ENCODE assay signal across 30 cellular contexts in genomic region chr2:199765646-199766045, GRCh38.
"Had no signal": no experiment of that assay in that cellular context is flagged by ENCODE, and none has a peak within 500 bp of the region (broad histone marks: within the 10 kb centered on the region; RNA-seq: fewer than 3 reads in every experiment).

No MANE protein-coding gene starts in this region.

- H3K36me3 ChIP-seq: neutrophil, ovary, right lobe of liver, sigmoid colon, stomach, thoracic aorta, thyroid gland, tibial nerve, upper lobe of left lung, vagina had no signal

- H3K4me1 ChIP-seq: parathyroid adenoma, psoas muscle, right lobe of liver, sigmoid colon, stomach, thyroid gland, tibial nerve, upper lobe of left lung, vagina had no signal

- H3K9me3 ChIP-seq: neutrophil, ovary, psoas muscle, right lobe of liver, sigmoid colon, stomach, thoracic aorta, thyroid gland, tibial nerve, upper lobe of left lung, vagina had no signal

- H3K9me3 Mint-ChIP-seq: nephron progenitor cell; neural crest cell; stimulated activated effector memory CD8-positive, alpha-beta T cell treated with anti-CD3 and anti-CD28 coated beads, Interleukin-12 subunit alpha, Interleukin-12 subunit beta, amount 100 ng/mL, for 72 hours had no signal

- DNase-seq: naive thymus-derived CD8-positive, alpha-beta T cell; nephron progenitor cell; nucleus accumbens; ovary; posterior cingulate gyrus; psoas muscle; right cardiac atrium; right lobe of liver; sigmoid colon; small intestine; stimulated activated CD4-positive, alpha-beta T cell treated with anti-CD3 and anti-CD28 coated beads, Interleukin-15, amount 100 ng/mL, for 24 hours; stimulated activated CD4-positive, alpha-beta T cell treated with anti-CD3 and anti-CD28 coated beads, Interleukin-2, amount 100 ng/mL, for 24 hours; stimulated activated CD4-positive, alpha-beta T cell treated with anti-CD3 and anti-CD28 coated beads, Interleukin-2, amount 100 ng/mL, for 48 hours; stimulated activated CD4-positive, alpha-beta T cell treated with anti-CD3 and anti-CD28 coated beads, Interleukin-4, amount 100 ng/mL, for 24 hours; stimulated activated naive B cell treated with anti-CD40 and anti-IgM and Interleukin-4, amounts not matched to agents 10 μg/mL and 1 μg/mL and 100 μg/mL, for 72 hours; stimulated activated naive CD4-positive, alpha-beta T cell treated with Interleukin-2 at 50 U/mL for 16 hours; stomach; thyroid gland; trophoblast cell; upper lobe of left lung had no signal

- H3K4me3 Mint-ChIP-seq: naive thymus-derived CD8-positive, alpha-beta T cell; natural killer cell treated with Interleukin-12 subunit alpha and Interleukin-12 subunit beta and Interleukin-15 and Interleukin-18, amount 100 ng/mL, for 72 hours; nephron progenitor cell; neural crest cell; stimulated activated effector memory CD8-positive, alpha-beta T cell treated with anti-CD3 and anti-CD28 coated beads, Interleukin-12 subunit alpha, Interleukin-12 subunit beta, amount 100 ng/mL, for 72 hours; stimulated activated naive B cell treated with anti-CD40 and anti-IgM and Interleukin-4, amounts not matched to agents 10 μg/mL and 1 μg/mL and 100 μg/mL, for 72 hours; stimulated activated naive CD8-positive, alpha-beta T cell treated with anti-CD3 and anti-CD28 coated beads, Interleukin-15, Interleukin-2, amounts not matched to agents 100 ng/mL and 50 ng/mL, for 24 hours had no signal

- H3K36me3 Mint-ChIP-seq: natural killer cell treated with Interleukin-12 subunit alpha and Interleukin-12 subunit beta and Interleukin-15 and Interleukin-18, amount 100 ng/mL, for 72 hours; stimulated activated effector memory CD8-positive, alpha-beta T cell treated with anti-CD3 and anti-CD28 coated beads, Interleukin-12 subunit alpha, Interleukin-12 subunit beta, amount 100 ng/mL, for 72 hours; stimulated activated naive B cell treated with anti-CD40 and anti-IgM and Interleukin-4, amounts not matched to agents 10 μg/mL and 1 μg/mL and 100 μg/mL, for 72 hours had no signal

- H3K27me3 Mint-ChIP-seq: progenitor cell of endocrine pancreas; stimulated activated naive B cell treated with anti-CD40 and anti-IgM and Interleukin-4, amounts not matched to agents 10 μg/mL and 1 μg/mL and 100 μg/mL, for 72 hours; stimulated activated naive CD8-positive, alpha-beta T cell treated with anti-CD3 and anti-CD28 coated beads, Interleukin-15, Interleukin-2, amounts not matched to agents 100 ng/mL and 50 ng/mL, for 24 hours had no signal

- H3K27me3 ChIP-seq: neutrophil, ovary, right lobe of liver, sigmoid colon, stomach, thyroid gland, tibial nerve, upper lobe of left lung, vagina had no signal

- H3K4me1 Mint-ChIP-seq: naive thymus-derived CD8-positive, alpha-beta T cell; neural crest cell; stimulated activated effector memory CD8-positive, alpha-beta T cell treated with anti-CD3 and anti-CD28 coated beads, Interleukin-12 subunit alpha, Interleukin-12 subunit beta, amount 100 ng/mL, for 72 hours; stimulated activated naive B cell treated with anti-CD40 and anti-IgM and Interleukin-4, amounts not matched to agents 10 μg/mL and 1 μg/mL and 100 μg/mL, for 72 hours had no signal

- H3K9ac ChIP-seq: parathyroid adenoma had no signal

- H3K27ac ChIP-seq: neutrophil, ovary, parathyroid adenoma, psoas muscle, right lobe of liver, sigmoid colon, stomach, thoracic aorta, thyroid gland, tibial nerve, upper lobe of left lung, vagina had no signal

- H3K4me3 ChIP-seq: ovary, psoas muscle, right lobe of liver, sigmoid colon, stomach, thoracic aorta, thyroid gland, tibial nerve, upper lobe of left lung, vagina had no signal

- H3K27ac Mint-ChIP-seq: naive thymus-derived CD8-positive, alpha-beta T cell; natural killer cell treated with Interleukin-12 subunit alpha and Interleukin-12 subunit beta and Interleukin-15 and Interleukin-18, amount 100 ng/mL, for 72 hours; nephron progenitor cell; progenitor cell of endocrine pancreas; stimulated activated effector memory CD8-positive, alpha-beta T cell treated with anti-CD3 and anti-CD28 coated beads, Interleukin-12 subunit alpha, Interleukin-12 subunit beta, amount 100 ng/mL, for 72 hours; stimulated activated naive B cell treated with anti-CD40 and anti-IgM and Interleukin-4, amounts not matched to agents 10 μg/mL and 1 μg/mL and 100 μg/mL, for 72 hours; stimulated activated naive CD8-positive, alpha-beta T cell treated with anti-CD3 and anti-CD28 coated beads, Interleukin-15, Interleukin-2, amounts not matched to agents 100 ng/mL and 50 ng/mL, for 24 hours had no signal
